10 cellular contexts compared by ENCODE assay signal in the genomic region with DNA sequence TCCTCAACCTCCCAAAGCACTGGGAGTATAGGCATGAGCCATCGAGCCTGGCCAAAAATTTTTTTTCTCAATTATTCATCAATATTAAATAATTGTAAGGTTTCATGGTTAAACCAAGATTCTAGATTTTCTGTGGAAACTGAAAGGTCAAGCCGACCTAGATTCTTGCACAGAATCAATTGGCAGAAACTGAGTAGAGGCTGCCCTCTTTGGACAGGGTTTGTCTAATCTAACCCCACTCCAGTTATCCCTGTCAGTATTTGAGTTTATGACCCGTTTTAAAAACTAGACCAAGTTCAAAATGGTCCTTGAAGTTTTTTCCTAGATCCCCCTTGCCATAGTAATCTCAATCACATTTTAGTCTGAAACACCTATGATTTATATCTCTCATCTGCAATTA. TPM values are rescaled to one million over a fixed set of nuclear protein-coding genes. Genes with fewer than 3 reads are reported as not detected.
DNase-seq lines count a peak whose midpoint lies in the region; ATAC-seq, FAIRE-seq and TF ChIP-seq lines count a peak whose summit lies in the region.
"Had no signal": no experiment of that assay in that cellular context is flagged by ENCODE, and none has a peak within 500 bp of the region (broad histone marks: within the 10 kb centered on the region; RNA-seq: fewer than 3 reads in every experiment).

No MANE protein-coding gene starts in this region.

- no peaks in the 10 kb centered on the region for H3K27me3 Mint-ChIP-seq in T-helper 2 cell treated with Interferon-gamma antibody and Interleukin-4, amounts not matched to agents 5 μg/mL and 100 μg/mL, for 36 hours (ENCODE audit: low read depth)

- H3K27ac ChIP-seq in AG04450 (ENCODE audit: low read depth, low read length): no peak overlapping the region

- no peak for DNase-seq in AG04450 (ENCODE audit: low read depth, low spot score)
- DNase-seq in GM18507 (ENCODE audit: extremely low spot score, insufficient read length, low read depth): no peak
- DNase-seq in adipocyte (ENCODE audit: low read depth): peak; percentile 51
- peak; percentile 53 for DNase-seq in inferior parietal cortex (ENCODE audit: extremely low spot score)
- no peak for DNase-seq in stimulated activated CD4-positive, alpha-beta T cell treated with anti-CD3 and anti-CD28 coated beads, Interleukin-15, amount 100 ng/mL, for 24 hours
- no peak for DNase-seq in T-helper 2 cell treated with Interferon-gamma antibody and Interleukin-4, amounts not matched to agents 5 μg/mL and 100 μg/mL, for 36 hours (ENCODE audit: low spot score)
- DNase-seq in NOMO-1 treated with DMSO at 0.1 percent for 48 hours (lab: John Stamatoyannopoulos, UW; ENCODE audit: unreplicated experiment): no peak
- DNase-seq: NCI-H1694 treated with DMSO at 0.1 percent for 48 hours had no signal

- no peaks in the 10 kb centered on the region for H3K36me3 Mint-ChIP-seq in T-helper 2 cell treated with Interferon-gamma antibody and Interleukin-4, amounts not matched to agents 5 μg/mL and 100 μg/mL, for 36 hours (ENCODE audit: low read depth)

- peaks cover 2% of the 10 kb centered on the region for H3K9me3 Mint-ChIP-seq in T-helper 2 cell treated with Interferon-gamma antibody and Interleukin-4, amounts not matched to agents 5 μg/mL and 100 μg/mL, for 36 hours

- H3K4me3 ChIP-seq in AG04450 (ENCODE audit: low read depth, low read length) (no peak overlapping the region), adipocyte (ENCODE audit: low read length) (no peak overlapping the region)

- ATAC-seq in GM19035 (IDR thresholded peaks at IDR 0.05; ENCODE audit: unreplicated experiment): no peak

- POLR2A ChIA-PET in AG04450 (lab: Yijun Ruan, JAX): no interaction called here

- CTCF ChIA-PET in AG04450 (lab: Charles Lee): interaction anchor here (0.7 to 3.5 kb wide), 4 partner anchors 294 to 546 kb away, joined by 3 to 17 read pairs (median 4); no protein-coding TSS in a partner anchor

- peak; percentile 24 for FAIRE-seq in GM18507 (lab: Jason Lieb, UNC)

- H3K27ac Mint-ChIP-seq in T-helper 2 cell treated with Interferon-gamma antibody and Interleukin-4, amounts not matched to agents 5 μg/mL and 100 μg/mL, for 36 hours: no peak overlapping the region
- H3K27ac Mint-ChIP-seq: nephron had no signal

- H3K4me1 ChIP-seq in adipocyte (ENCODE audit: control insufficient read depth, insufficient read depth, low read length): no peaks in the 10 kb centered on the region

- peak; percentile 39; the same call in 1 of the 2 replicates for TF ChIP-seq CTCF in AG04450 (IDR thresholded peaks at IDR 0.05; ENCODE audit: low read depth, low read length)

- H3K27me3 ChIP-seq in AG04450 (ENCODE audit: control insufficient read depth, insufficient read depth, low read length) (no peaks in the 10 kb centered on the region), adipocyte (replicated peaks; ENCODE audit: control insufficient read depth, insufficient read depth, low read length) (no peaks in the 10 kb centered on the region)

- H3K9me3 ChIP-seq in AG04450 (ENCODE audit: control insufficient read depth, insufficient read depth, low read length): no peaks in the 10 kb centered on the region
- no peaks in the 10 kb centered on the region for H3K9me3 ChIP-seq in adipocyte (ENCODE audit: control insufficient read depth, low read length)

- H3K4me3 Mint-ChIP-seq in T-helper 2 cell treated with Interferon-gamma antibody and Interleukin-4, amounts not matched to agents 5 μg/mL and 100 μg/mL, for 36 hours: no peak overlapping the region
- H3K4me3 Mint-ChIP-seq: nephron had no signal

- peaks cover 19% of the 10 kb centered on the region for H3K4me1 Mint-ChIP-seq in T-helper 2 cell treated with Interferon-gamma antibody and Interleukin-4, amounts not matched to agents 5 μg/mL and 100 μg/mL, for 36 hours (ENCODE audit: low read depth)
- H3K4me1 Mint-ChIP-seq: nephron had no signal

- H3K9ac ChIP-seq in adipocyte (ENCODE audit: low read length): no peak overlapping the region

- H3K36me3 ChIP-seq in adipocyte (ENCODE audit: control insufficient read depth, insufficient read depth, low read length, severe bottlenecking): no peaks in the 10 kb centered on the region

RNA-seq across cellular contexts. Expression of a gene that starts 8.6 kb away (rescaled TPM):
- 198 and 220 TPM in 2 replicates for polyA plus RNA-seq in AG04450 (2011; rRNA removed)
- 182 and 257 TPM in 2 replicates for polyA minus RNA-seq in AG04450 (2011; rRNA and poly(A)+ RNA removed)

RNA-seq across cellular contexts. Expression of a gene that starts 13.0 kb away (rescaled TPM):
- 11.0 and 17.5 TPM in 2 replicates for polyA plus RNA-seq in AG04450 (2011; rRNA removed)
- 20.4 and 29.6 TPM in 2 replicates for polyA minus RNA-seq in AG04450 (2011; rRNA and poly(A)+ RNA removed)

Comparison
In these comparisons a context has a peak if more than half of its experiments do, and no peak if none do; other contexts are left out.
1. DNase-seq: peak in adipocyte (single experiment) and inferior parietal cortex (single experiment); none in AG04450 (single experiment), GM18507 (single experiment), stimulated activated CD4-positive, alpha-beta T cell treated with anti-CD3 and anti-CD28 coated beads, Interleukin-15, amount 100 ng/mL, for 24 hours (single experiment), T-helper 2 cell treated with Interferon-gamma antibody and Interleukin-4, amounts not matched to agents 5 μg/mL and 100 μg/mL, for 36 hours (single experiment) and NOMO-1 treated with DMSO at 0.1 percent for 48 hours (single experiment).